Comparison of ENCODE assay signal across 11 cellular contexts in genomic region chr19:17616961-17617806, GRCh38.
DNase-seq lines count a peak whose midpoint lies in the region; ATAC-seq, FAIRE-seq and TF ChIP-seq lines count a peak whose summit lies in the region.
"Had no signal": no experiment of that assay in that cellular context is flagged by ENCODE, and none has a peak within 500 bp of the region (broad histone marks: within the 10 kb centered on the region; RNA-seq: fewer than 3 reads in every experiment).

No MANE protein-coding gene starts in this region.

- no peak overlapping the region for H3K4me3 ChIP-seq in DOHH2 (ENCODE audit: low read length)
- no peak overlapping the region for H3K4me3 ChIP-seq in bronchial epithelial cell (ENCODE audit: low read depth, low read length)

- H3K27me3 ChIP-seq in DOHH2 (ENCODE audit: control insufficient read depth, low read length) (peaks cover 18% of the 10 kb centered on the region), bronchial epithelial cell (ENCODE audit: control insufficient read depth, insufficient read depth, low read length) (no peaks in the 10 kb centered on the region)

- peak overlapping the region; percentile 14; the same call in 1 of the 2 replicates for H3K4me2 ChIP-seq in DOHH2 (ENCODE audit: low read length)

- no peaks in the 10 kb centered on the region for H3F3A ChIP-seq in DOHH2 (ENCODE audit: control insufficient read depth, insufficient read depth)

- H3K4me3 Mint-ChIP-seq in naive B cell, result peak overlapping the region in 7 of 8 donors; percentile 24 to 85 (median 60)
- H3K4me3 Mint-ChIP-seq in osteocyte (ENCODE audit: unreplicated experiment), result no peak overlapping the region

- H3K4me1 Mint-ChIP-seq in naive B cell (peaks cover 10 to 13% (median 10%) of the 10 kb centered on the region in 3 donors), osteocyte (ENCODE audit: unreplicated experiment) (no peaks in the 10 kb centered on the region)

- H3K36me3 ChIP-seq in DOHH2 (ENCODE audit: control insufficient read depth, low read length), result no peaks in the 10 kb centered on the region
- H3K36me3 ChIP-seq in bronchial epithelial cell (ENCODE audit: control insufficient read depth, insufficient read depth, low read length), result no peaks in the 10 kb centered on the region

- H3K36me3 Mint-ChIP-seq in naive B cell (no peaks in the 10 kb centered on the region), osteocyte (ENCODE audit: unreplicated experiment) (no peaks in the 10 kb centered on the region)

- peaks cover 12% of the 10 kb centered on the region; the same call in 1 of the 2 replicates for H3K4me1 ChIP-seq in DOHH2 (ENCODE audit: control insufficient read depth, low read length)

- ATAC-seq in naive B cell (ENCODE audit: low read depth in 2 of 2), result peak; percentile 66 to 70
- no peak for ATAC-seq in HG03520 (IDR thresholded peaks at IDR 0.05; ENCODE audit: unreplicated experiment)

- no peaks in the 10 kb centered on the region for H3K79me2 ChIP-seq in DOHH2 (ENCODE audit: control insufficient read depth, low read length)

- peaks cover 5% of the 10 kb centered on the region; the same call in 1 of the 2 replicates for H3K9me3 ChIP-seq in DOHH2 (ENCODE audit: control insufficient read depth, insufficient read depth, low read length)

- H3K27me3 Mint-ChIP-seq in naive B cell, result peaks cover 14 to 49% (median 36%) of the 10 kb centered on the region in 3 donors
- H3K27me3 Mint-ChIP-seq in osteocyte (ENCODE audit: unreplicated experiment), result no peaks in the 10 kb centered on the region

- H3K27ac ChIP-seq in DOHH2 (ENCODE audit: low read depth, low read length), result no peak overlapping the region

- H3K9me3 Mint-ChIP-seq in naive B cell (peaks cover 4 to 17% (median 9%) of the 10 kb centered on the region in 7 donors), osteocyte (ENCODE audit: unreplicated experiment) (peaks cover 9% of the 10 kb centered on the region)

- peak overlapping the region in 2 of 6 donors; percentile 44 to 83 for H3K27ac Mint-ChIP-seq in naive B cell
- no peak overlapping the region for H3K27ac Mint-ChIP-seq in osteocyte (ENCODE audit: unreplicated experiment)

- DNase-seq in HuH-7 (ENCODE audit: low spot score) (peak; percentile 58), bronchial epithelial cell (ENCODE audit: low read depth) (peak; percentile 44), naive B cell (no peak), osteocyte (ENCODE audit: extremely low spot score, unreplicated experiment) (no peak), cortex of kidney (lab: John Stamatoyannopoulos, UW) (no peak), GM19240 (ENCODE audit: insufficient read length, low spot score) (no peak)
- DNase-seq: activated CD8-positive, alpha-beta memory T cell treated with anti-CD3 and anti-CD28 coated beads for 24 hours; NCI-H226 had no signal

- H3K9me2 ChIP-seq in DOHH2 (replicated peaks; ENCODE audit: control insufficient read depth, low read length), result no peaks in the 10 kb centered on the region

- TF ChIP-seq CTCF in DOHH2 (IDR thresholded peaks at IDR 0.05; ENCODE audit: low read depth, low read length, poor library complexity, severe bottlenecking), result no peak
- no peak for TF ChIP-seq CTCF in bronchial epithelial cell (IDR thresholded peaks at IDR 0.05; ENCODE audit: insufficient read depth, low read length, severe bottlenecking)
- TF ChIP-seq CTCF in osteocyte (IDR thresholded peaks at IDR 0.05), result no peak

- no peaks in the 10 kb centered on the region for H4K20me1 ChIP-seq in DOHH2 (ENCODE audit: control insufficient read depth, insufficient read depth, low read depth, low read length)

- FAIRE-seq in bronchial epithelial cell (lab: Jason Lieb, UNC), result no peak
- FAIRE-seq: colon had no signal

Comparison
In these comparisons a context has a peak if more than half of its experiments do, and no peak if none do; other contexts are left out.
1. DNase-seq: peak in HuH-7 (single experiment) and bronchial epithelial cell (single experiment); none in naive B cell (single experiment), osteocyte (single experiment), cortex of kidney (single experiment) and GM19240 (single experiment).